Comparison of ENCODE assay signal across 22 cellular contexts in the genomic region with DNA sequence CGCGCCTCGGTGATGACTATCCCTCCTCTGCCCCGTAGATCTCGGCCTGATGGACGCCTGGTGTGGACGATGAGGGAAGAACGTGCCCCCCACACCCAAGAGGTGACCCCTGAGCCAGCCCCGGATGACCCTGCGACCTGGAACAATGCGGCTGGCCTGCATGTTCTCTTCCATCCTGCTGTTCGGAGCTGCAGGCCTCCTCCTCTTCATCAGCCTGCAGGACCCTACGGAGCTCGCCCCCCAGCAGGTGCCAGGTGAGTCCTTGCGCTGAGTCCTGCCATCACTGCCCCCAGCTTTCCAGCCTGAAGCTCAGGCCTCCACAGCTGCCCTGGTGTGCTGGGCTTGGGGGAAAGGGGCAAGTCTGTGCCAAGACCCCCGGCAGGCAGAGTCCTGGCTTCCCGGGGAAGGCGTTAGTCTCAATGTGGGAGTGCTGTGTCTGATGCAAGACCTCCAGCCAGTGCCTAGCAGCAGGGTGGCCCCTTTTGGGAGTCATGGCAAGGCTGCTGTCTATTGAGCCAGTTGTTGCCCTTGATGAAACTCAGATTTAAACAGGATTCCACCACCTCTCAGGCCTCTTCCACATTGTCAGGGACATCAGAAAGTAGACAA.
DNase-seq lines count a peak whose midpoint lies in the region; TF ChIP-seq lines count a peak whose summit lies in the region.
"Had no signal": no experiment of that assay in that cellular context is flagged by ENCODE, and none has a peak within 500 bp of the region (broad histone marks: within the 10 kb centered on the region; RNA-seq: fewer than 3 reads in every experiment).

No MANE protein-coding gene starts in this region.

- H3K9me2 ChIP-seq in hepatocyte (replicated peaks; ENCODE audit: insufficient read depth), result no peaks in the 10 kb centered on the region

- H4K20me1 ChIP-seq in H9 (ENCODE audit: control insufficient read depth, insufficient read depth, insufficient read length) (no peaks in the 10 kb centered on the region), hepatocyte (ENCODE audit: insufficient read depth, poor library complexity, severe bottlenecking) (no peaks in the 10 kb centered on the region)

- no peak overlapping the region for H4K8ac ChIP-seq in H9 (replicated peaks; ENCODE audit: insufficient read length, low read depth, low read length)

- no peak overlapping the region for H3K4me3 Mint-ChIP-seq in H9
- H3K4me3 Mint-ChIP-seq: CD4-positive, alpha-beta memory T cell had no signal

- H2BK120ac ChIP-seq in H9 (ENCODE audit: low read depth, low read length, poor library complexity, severe bottlenecking), result no peak overlapping the region

- peaks cover 18% of the 10 kb centered on the region for H3K27me3 Mint-ChIP-seq in H9 (ENCODE audit: low read depth)

- H2BK20ac ChIP-seq in H9 (ENCODE audit: low read depth, low read length, poor library complexity, severe bottlenecking), result no peak overlapping the region

- WGBS in H9 (ENCODE audit: extremely low coverage, insufficient read length, low lambda C conversion rate), result no CpG with 5 or more reads among the region's 18 CpGs
- 94% methylated on average over 17 of the region's 18 CpGs for WGBS in hepatocyte (ENCODE audit: low lambda C conversion rate, missing lambda C conversion rate)

- H3K27ac ChIP-seq in H9 (ENCODE audit: insufficient read length, low read depth, low read length) (no peak overlapping the region), SJCRH30 (peak overlapping the region; percentile 56), tibial artery (no peak overlapping the region), hepatocyte (no peak overlapping the region)
- H3K27ac ChIP-seq: PC-9 had no signal

- H3K9me3 ChIP-seq in H9 (ENCODE audit: control insufficient read depth, low read depth, low read length), result no peaks in the 10 kb centered on the region
- H3K9me3 ChIP-seq in SJCRH30 (replicated peaks), result no peaks in the 10 kb centered on the region
- H3K9me3 ChIP-seq in tibial artery, result no peaks in the 10 kb centered on the region
- no peaks in the 10 kb centered on the region for H3K9me3 ChIP-seq in hepatocyte (ENCODE audit: low read depth)
- H3K9me3 ChIP-seq: Caco-2 had no signal

- H3K4me1 ChIP-seq in H9 (ENCODE audit: insufficient read depth, low read length), result no peaks in the 10 kb centered on the region; the same call in 1 of the 2 replicates
- peaks cover 40% of the 10 kb centered on the region for H3K4me1 ChIP-seq in SJCRH30
- no peaks in the 10 kb centered on the region for H3K4me1 ChIP-seq in tibial artery
- no peaks in the 10 kb centered on the region for H3K4me1 ChIP-seq in hepatocyte (ENCODE audit: insufficient read depth)
- H3K4me1 ChIP-seq: Caco-2 had no signal

- no peak overlapping the region for H4K5ac ChIP-seq in H9 (ENCODE audit: insufficient read length, low read depth, low read length)

- H3T11ph ChIP-seq in H9 (ENCODE audit: low read length), result no peak overlapping the region

- H3K27me3 ChIP-seq in H9 (ENCODE audit: insufficient read depth, low read length) (no peaks in the 10 kb centered on the region), SJCRH30 (no peaks in the 10 kb centered on the region), tibial artery (peaks cover 0 to 34% of the 10 kb centered on the region in 2 donors), hepatocyte (peaks cover 18% of the 10 kb centered on the region)

- no peak overlapping the region for H3K9ac ChIP-seq in H9 (ENCODE audit: extremely low read depth, insufficient read length, low read length)

- H3K4me2 ChIP-seq in H9 (ENCODE audit: insufficient read depth, insufficient read length, low read length), result no peak overlapping the region
- H3K4me2 ChIP-seq in hepatocyte, result no peak overlapping the region
- H3K4me2 ChIP-seq: PC-9 had no signal

- H3K79me1 ChIP-seq in H9 (ENCODE audit: insufficient read depth, low read depth, low read length, poor library complexity, severe bottlenecking), result no peaks in the 10 kb centered on the region

- H3K23ac ChIP-seq in H9 (ENCODE audit: insufficient read length, low read depth, low read length), result no peak overlapping the region

- peak overlapping the region in 2 of 3 experiments; percentile 14 to 87; a peak in 2 of 7 replicates for H3K27ac Mint-ChIP-seq in H9
- H3K27ac Mint-ChIP-seq: CD4-positive, alpha-beta memory T cell; IgD-negative memory B cell had no signal

- no peak overlapping the region for H4K91ac ChIP-seq in H9 (ENCODE audit: insufficient read length, low read depth, low read length)

- H2AK5ac ChIP-seq in H9 (ENCODE audit: insufficient read length, low read length), result no peak overlapping the region

- H3K18ac ChIP-seq in H9 (ENCODE audit: insufficient read length, low read depth, low read length), result no peak overlapping the region

- no peak overlapping the region for H3K4ac ChIP-seq in H9 (ENCODE audit: low read depth, low read length)

- H2BK15ac ChIP-seq in H9 (ENCODE audit: low read depth, low read length), result no peak overlapping the region

- TF ChIP-seq CTCF in H9 (conservative IDR thresholded peaks at IDR 0.05) (no peak), tibial artery (IDR thresholded peaks at IDR 0.05) (no peak), hepatocyte (IDR thresholded peaks at IDR 0.05; ENCODE audit: poor library complexity) (no peak)

- DNase-seq in H9, result no peak
- no peak for DNase-seq in SJCRH30
- DNase-seq in mesenteric fat pad (ENCODE audit: low spot score), result peak; percentile 79
- peak; percentile 10 to 62 for DNase-seq in tibial artery
- no peak for DNase-seq in T-helper 2 cell
- DNase-seq in kidney tubule cell (ENCODE audit: low spot score), result no peak
- DNase-seq in hepatocyte (ENCODE audit: low spot score), result no peak
- DNase-seq: Caco-2; CD4-positive, alpha-beta memory T cell; DMS 273 treated with DMSO at 0.1 percent for 48 hours; DMS79 treated with DMSO at 0.1 percent for 48 hours; HCEC 1CT; NCI-H1105; NCI-H146; NCI-H2029 treated with DMSO at 0.1 percent for 48 hours; NCI-H226; NCI-H510A treated with DMSO at 0.1 percent for 48 hours; NCI-H748 treated with DMSO at 0.1 percent for 48 hours; PC-9; RPMI8226; SIG-M5 had no signal

- no peak overlapping the region for H3K4me3 ChIP-seq in SJCRH30
- no peak overlapping the region for H3K4me3 ChIP-seq in tibial artery
- H3K4me3 ChIP-seq in hepatocyte, result no peak overlapping the region
- H3K4me3 ChIP-seq: PC-9 had no signal

- intact Hi-C loops in tibial artery (cut with DNase I; ENCODE audit: low total_unique reads), result no loop called here

- no peak overlapping the region for H3K56ac ChIP-seq in H9 (ENCODE audit: insufficient read length, low read depth, low read length)

- peaks cover 4 to 11% of the 10 kb centered on the region in 2 experiments for H3K4me1 Mint-ChIP-seq in H9
- H3K4me1 Mint-ChIP-seq: CD4-positive, alpha-beta memory T cell; IgD-negative memory B cell had no signal

- no peaks in the 10 kb centered on the region for H3K36me3 Mint-ChIP-seq in H9 (ENCODE audit: insufficient read depth in 1 of 3, low read depth in 3 of 3)
- H3K36me3 Mint-ChIP-seq: CD4-positive, alpha-beta memory T cell; IgD-negative memory B cell had no signal

- H3K79me2 ChIP-seq in H9 (ENCODE audit: insufficient read depth, low read length) (no peaks in the 10 kb centered on the region), hepatocyte (no peaks in the 10 kb centered on the region)

- H2BK5ac ChIP-seq in H9 (ENCODE audit: insufficient read length, low read length), result no peak overlapping the region

- no peaks in the 10 kb centered on the region for H3K9me3 Mint-ChIP-seq in H9
- H3K9me3 Mint-ChIP-seq: CD4-positive, alpha-beta memory T cell; IgD-negative memory B cell had no signal

- no peak overlapping the region for H2AFZ ChIP-seq in H9 (ENCODE audit: low read length)
- no peak overlapping the region for H2AFZ ChIP-seq in hepatocyte
- H2AFZ ChIP-seq: PC-9 had no signal

- H3K14ac ChIP-seq in H9 (ENCODE audit: insufficient read depth, low read length), result no peak overlapping the region

- H3K23me2 ChIP-seq in H9 (ENCODE audit: insufficient read length, low read depth, low read length, poor library complexity, severe bottlenecking), result no peaks in the 10 kb centered on the region

- H3K36me3 ChIP-seq in SJCRH30 (no peaks in the 10 kb centered on the region), tibial artery (no peaks in the 10 kb centered on the region), hepatocyte (replicated peaks; ENCODE audit: insufficient read depth, low read depth) (no peaks in the 10 kb centered on the region)

- H2BK12ac ChIP-seq in H9 (ENCODE audit: insufficient read length, low read depth, low read length), result no peak overlapping the region

Comparison
In these comparisons a context has a peak if more than half of its experiments do, and no peak if none do; other contexts are left out.
1. DNase-seq: peak in mesenteric fat pad (single experiment) and tibial artery (2 of 2); none in H9 (single experiment), SJCRH30 (0 of 2), T-helper 2 cell (0 of 5), kidney tubule cell (single experiment) and hepatocyte (single experiment).